11 cellular contexts compared by ENCODE assay signal in the genomic region with DNA sequence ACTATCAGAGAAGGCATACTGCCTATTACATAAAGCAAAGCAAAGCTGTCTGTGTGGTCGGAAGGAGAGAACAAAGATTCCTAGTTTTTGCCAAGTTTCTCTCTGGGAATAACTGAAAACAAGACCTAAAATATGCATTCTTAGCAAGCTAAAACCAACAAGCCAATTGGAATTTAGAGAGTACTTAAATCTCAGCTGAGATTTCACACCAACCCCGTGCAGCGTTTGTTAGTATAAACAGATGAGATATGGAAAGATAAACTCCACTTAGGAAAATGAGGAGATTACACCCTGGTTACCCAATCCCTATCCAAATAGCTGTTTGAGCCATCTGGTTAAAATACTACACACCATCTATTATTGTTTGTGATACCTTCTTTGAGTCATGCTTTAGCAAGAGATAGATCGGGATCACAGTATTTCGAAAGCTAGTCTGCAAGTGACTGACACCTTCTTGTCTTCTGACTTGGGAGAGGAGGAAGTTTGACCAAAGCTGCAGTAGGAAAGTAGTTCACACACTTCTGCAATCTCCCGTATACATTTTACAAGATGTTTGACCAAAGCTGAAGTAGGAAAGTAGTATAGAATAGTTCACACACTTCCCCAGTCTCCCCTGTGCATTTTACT. TPM values are rescaled to one million over a fixed set of nuclear protein-coding genes. Genes with fewer than 3 reads are reported as not detected.
DNase-seq lines count a peak whose midpoint lies in the region; ATAC-seq and TF ChIP-seq lines count a peak whose summit lies in the region.
"Had no signal": no experiment of that assay in that cellular context is flagged by ENCODE, and none has a peak within 500 bp of the region (broad histone marks: within the 10 kb centered on the region; RNA-seq: fewer than 3 reads in every experiment).

No MANE protein-coding gene starts in this region.

- 50 to 67% methylated on average over 1 to 6 of the region's 6 CpGs for WGBS in endodermal cell (ENCODE audit: insufficient coverage in 1 of 2, insufficient read length in 1 of 2), 2 experiments

- no peaks in the 10 kb centered on the region for H3K27me3 Mint-ChIP-seq in endodermal cell (ENCODE audit: insufficient read depth)

- ATAC-seq in GM21619 (IDR thresholded peaks at IDR 0.05; ENCODE audit: unreplicated experiment), result no peak

- TF ChIP-seq CTCF in endodermal cell (conservative IDR thresholded peaks at IDR 0.05) (no peak), osteoblast (IDR thresholded peaks at IDR 0.05; ENCODE audit: extremely low read depth, low read depth, low read length) (no peak), colonic mucosa (IDR thresholded peaks at IDR 0.05) (no peak)

- peaks cover 19% of the 10 kb centered on the region for H3K4me1 Mint-ChIP-seq in endodermal cell

- H3K4me1 ChIP-seq in endodermal cell (ENCODE audit: control insufficient read depth, insufficient read depth, low read length) (no peaks in the 10 kb centered on the region), osteoblast (ENCODE audit: insufficient read depth, low read length) (peaks cover 15% of the 10 kb centered on the region), colonic mucosa (no peaks in the 10 kb centered on the region)

- DNase-seq in EL, result peak; percentile 43
- DNase-seq in NOMO-1 treated with dmso at 0.1 percent for 144 hours (lab: John Stamatoyannopoulos, UW; ENCODE audit: unreplicated experiment), result peak; percentile 34
- peak; percentile 39 for DNase-seq in endodermal cell
- peak; percentile 87 for DNase-seq in osteoblast (ENCODE audit: insufficient read length, low spot score, missing footprints)
- DNase-seq in activated CD8-positive, alpha-beta memory T cell treated with anti-CD3 and anti-CD28 coated beads, Interleukin-2, amount 50 U/mL, for 48 hours, result no peak
- DNase-seq in colonic mucosa, result no peak
- DNase-seq in effector CD4-positive, alpha-beta T cell, result no peak
- DNase-seq: activated gamma-delta T cell, NCI-H2081, T1000 had no signal

- H3K36me3 Mint-ChIP-seq in endodermal cell (ENCODE audit: low read depth), result peaks cover 28% of the 10 kb centered on the region

- H3K4me3 Mint-ChIP-seq in endodermal cell, result no peak overlapping the region

- H3K79me2 ChIP-seq in osteoblast (ENCODE audit: insufficient read depth, low read length), result peaks cover 81% of the 10 kb centered on the region

- peaks cover 56% of the 10 kb centered on the region for H4K20me1 ChIP-seq in osteoblast (ENCODE audit: insufficient read depth, low read length)

- peak overlapping the region; percentile 42 for H3K4me2 ChIP-seq in osteoblast (ENCODE audit: insufficient read depth, low read length)

- H3K27me3 ChIP-seq in endodermal cell (ENCODE audit: control insufficient read depth, insufficient read depth, low read length, poor library complexity, severe bottlenecking), result no peaks in the 10 kb centered on the region
- H3K27me3 ChIP-seq in osteoblast (ENCODE audit: insufficient read depth, low read length), result no peaks in the 10 kb centered on the region
- H3K27me3 ChIP-seq in colonic mucosa, result no peaks in the 10 kb centered on the region

- peak overlapping the region; percentile 48 for H3K27ac Mint-ChIP-seq in endodermal cell

- H3K4me3 ChIP-seq in endodermal cell (ENCODE audit: low read length) (peak overlapping the region; percentile 69), osteoblast (ENCODE audit: insufficient read depth, low read length) (no peak overlapping the region), colonic mucosa (no peak overlapping the region)

- no peak overlapping the region for H2AFZ ChIP-seq in osteoblast (ENCODE audit: low read length)

- H3K27ac ChIP-seq in endodermal cell (ENCODE audit: low read depth, low read length), result peak overlapping the region; percentile 19
- peak overlapping the region; percentile 62 for H3K27ac ChIP-seq in osteoblast (ENCODE audit: low read depth, low read length)
- no peak overlapping the region for H3K27ac ChIP-seq in colonic mucosa

- peak overlapping the region; percentile 22 for H3K9ac ChIP-seq in endodermal cell (ENCODE audit: extremely low read depth, low read length, poor library complexity, severe bottlenecking)
- no peak overlapping the region for H3K9ac ChIP-seq in colonic mucosa (ENCODE audit: low read depth in 2 of 2, low read length in 2 of 2)

- intact Hi-C loops in colonic mucosa (cut with DNase I), result no loop called here

- H3K9me3 ChIP-seq in endodermal cell (ENCODE audit: control insufficient read depth, low read length) (no peaks in the 10 kb centered on the region), osteoblast (ENCODE audit: low read depth, low read length) (no peaks in the 10 kb centered on the region), colonic mucosa (no peaks in the 10 kb centered on the region)

- H3K36me3 ChIP-seq in endodermal cell (ENCODE audit: control insufficient read depth, insufficient read depth, low read length), result peaks cover 34% of the 10 kb centered on the region
- H3K36me3 ChIP-seq in osteoblast (ENCODE audit: insufficient read depth, low read length), result peaks cover 13% of the 10 kb centered on the region
- H3K36me3 ChIP-seq in colonic mucosa, result no peaks in the 10 kb centered on the region

- H3K9me3 Mint-ChIP-seq in endodermal cell, result no peaks in the 10 kb centered on the region

RNA-seq across cellular contexts. Expression of a gene that starts 18.2 kb away (rescaled TPM):
- total RNA-seq in endodermal cell, result 10 to 100 TPM; 42.9 to 53.0 TPM
- 37.6 TPM for polyA plus RNA-seq in endodermal cell (2013, experiment 1 of 2)
- polyA plus RNA-seq in endodermal cell (2013, experiment 2 of 2), result 35.7 TPM
- total RNA-seq in osteoblast, result 40.2 and 42.4 TPM in 2 replicates
- 10 to 100 TPM; 36.0 to 37.0 TPM for total RNA-seq in colonic mucosa

RNA-seq across cellular contexts. Expression of a gene that starts 50.0 kb away (rescaled TPM):
- total RNA-seq in endodermal cell, result 10 to 100 TPM; 40.9 to 49.7 TPM
- polyA plus RNA-seq in endodermal cell (2013, experiment 1 of 2), result 32.9 TPM
- 36.2 TPM for polyA plus RNA-seq in endodermal cell (2013, experiment 2 of 2)
- total RNA-seq in osteoblast, result 61.3 and 63.0 TPM in 2 replicates
- 100 to 1,000 TPM; 181 to 263 TPM for total RNA-seq in colonic mucosa

Comparison
In these comparisons a context has a peak if more than half of its experiments do, and no peak if none do; other contexts are left out.
1. DNase-seq: peak in EL (single experiment), NOMO-1 treated with dmso at 0.1 percent for 144 hours (single experiment), endodermal cell (single experiment) and osteoblast (single experiment); none in activated CD8-positive, alpha-beta memory T cell treated with anti-CD3 and anti-CD28 coated beads, Interleukin-2, amount 50 U/mL, for 48 hours (single experiment), colonic mucosa (single experiment) and effector CD4-positive, alpha-beta T cell (single experiment).